In the genomic region with DNA sequence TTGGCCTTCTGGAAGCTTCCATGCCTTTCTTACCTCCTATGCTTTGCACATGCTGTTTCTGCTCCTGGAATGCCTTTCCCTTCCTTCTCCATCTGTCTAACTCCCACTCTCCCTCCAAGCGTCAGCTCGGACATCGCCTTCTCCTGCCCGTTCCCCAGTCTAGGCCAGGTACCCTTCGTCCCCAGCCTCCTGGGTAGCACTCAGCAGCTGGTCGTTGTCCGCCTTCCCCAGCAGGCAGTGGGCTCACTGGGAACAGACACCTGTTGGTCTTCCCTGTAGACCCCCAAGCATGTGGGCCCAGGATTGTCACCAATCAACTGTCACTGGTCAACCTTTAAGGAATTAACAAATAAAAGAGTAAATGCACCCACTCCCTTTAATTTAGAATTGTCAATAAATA, we compare ENCODE assay signal across 1 cellular context.
TF ChIP-seq lines count a peak whose summit lies in the region.

No MANE protein-coding gene starts in this region.

TF ChIP-seq in H1, 55 proteins besides CTCF, POLR2A, EP300 and RAD21 (continued from another document):
- TF ChIP-seq, protein P1, sequence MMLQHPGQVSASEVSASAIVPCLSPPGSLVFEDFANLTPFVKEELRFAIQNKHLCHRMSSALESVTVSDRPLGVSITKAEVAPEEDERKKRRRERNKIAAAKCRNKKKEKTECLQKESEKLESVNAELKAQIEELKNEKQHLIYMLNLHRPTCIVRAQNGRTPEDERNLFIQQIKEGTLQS (IDR thresholded peaks at IDR 0.05; ENCODE audit: insufficient read depth, low read depth, low read length) = no peak
- TF ChIP-seq ZNF274 (IDR thresholded peaks at IDR 0.05; ENCODE audit: borderline replicate concordance, extremely low read depth, low read length) (no peak), GTF2F1 (IDR thresholded peaks at IDR 0.05; ENCODE audit: borderline replicate concordance, low read depth, low read length) (no peak), TEAD4 (IDR thresholded peaks at IDR 0.05; ENCODE audit: low read depth, low read length) (no peak)
- TF ChIP-seq, protein P2, sequence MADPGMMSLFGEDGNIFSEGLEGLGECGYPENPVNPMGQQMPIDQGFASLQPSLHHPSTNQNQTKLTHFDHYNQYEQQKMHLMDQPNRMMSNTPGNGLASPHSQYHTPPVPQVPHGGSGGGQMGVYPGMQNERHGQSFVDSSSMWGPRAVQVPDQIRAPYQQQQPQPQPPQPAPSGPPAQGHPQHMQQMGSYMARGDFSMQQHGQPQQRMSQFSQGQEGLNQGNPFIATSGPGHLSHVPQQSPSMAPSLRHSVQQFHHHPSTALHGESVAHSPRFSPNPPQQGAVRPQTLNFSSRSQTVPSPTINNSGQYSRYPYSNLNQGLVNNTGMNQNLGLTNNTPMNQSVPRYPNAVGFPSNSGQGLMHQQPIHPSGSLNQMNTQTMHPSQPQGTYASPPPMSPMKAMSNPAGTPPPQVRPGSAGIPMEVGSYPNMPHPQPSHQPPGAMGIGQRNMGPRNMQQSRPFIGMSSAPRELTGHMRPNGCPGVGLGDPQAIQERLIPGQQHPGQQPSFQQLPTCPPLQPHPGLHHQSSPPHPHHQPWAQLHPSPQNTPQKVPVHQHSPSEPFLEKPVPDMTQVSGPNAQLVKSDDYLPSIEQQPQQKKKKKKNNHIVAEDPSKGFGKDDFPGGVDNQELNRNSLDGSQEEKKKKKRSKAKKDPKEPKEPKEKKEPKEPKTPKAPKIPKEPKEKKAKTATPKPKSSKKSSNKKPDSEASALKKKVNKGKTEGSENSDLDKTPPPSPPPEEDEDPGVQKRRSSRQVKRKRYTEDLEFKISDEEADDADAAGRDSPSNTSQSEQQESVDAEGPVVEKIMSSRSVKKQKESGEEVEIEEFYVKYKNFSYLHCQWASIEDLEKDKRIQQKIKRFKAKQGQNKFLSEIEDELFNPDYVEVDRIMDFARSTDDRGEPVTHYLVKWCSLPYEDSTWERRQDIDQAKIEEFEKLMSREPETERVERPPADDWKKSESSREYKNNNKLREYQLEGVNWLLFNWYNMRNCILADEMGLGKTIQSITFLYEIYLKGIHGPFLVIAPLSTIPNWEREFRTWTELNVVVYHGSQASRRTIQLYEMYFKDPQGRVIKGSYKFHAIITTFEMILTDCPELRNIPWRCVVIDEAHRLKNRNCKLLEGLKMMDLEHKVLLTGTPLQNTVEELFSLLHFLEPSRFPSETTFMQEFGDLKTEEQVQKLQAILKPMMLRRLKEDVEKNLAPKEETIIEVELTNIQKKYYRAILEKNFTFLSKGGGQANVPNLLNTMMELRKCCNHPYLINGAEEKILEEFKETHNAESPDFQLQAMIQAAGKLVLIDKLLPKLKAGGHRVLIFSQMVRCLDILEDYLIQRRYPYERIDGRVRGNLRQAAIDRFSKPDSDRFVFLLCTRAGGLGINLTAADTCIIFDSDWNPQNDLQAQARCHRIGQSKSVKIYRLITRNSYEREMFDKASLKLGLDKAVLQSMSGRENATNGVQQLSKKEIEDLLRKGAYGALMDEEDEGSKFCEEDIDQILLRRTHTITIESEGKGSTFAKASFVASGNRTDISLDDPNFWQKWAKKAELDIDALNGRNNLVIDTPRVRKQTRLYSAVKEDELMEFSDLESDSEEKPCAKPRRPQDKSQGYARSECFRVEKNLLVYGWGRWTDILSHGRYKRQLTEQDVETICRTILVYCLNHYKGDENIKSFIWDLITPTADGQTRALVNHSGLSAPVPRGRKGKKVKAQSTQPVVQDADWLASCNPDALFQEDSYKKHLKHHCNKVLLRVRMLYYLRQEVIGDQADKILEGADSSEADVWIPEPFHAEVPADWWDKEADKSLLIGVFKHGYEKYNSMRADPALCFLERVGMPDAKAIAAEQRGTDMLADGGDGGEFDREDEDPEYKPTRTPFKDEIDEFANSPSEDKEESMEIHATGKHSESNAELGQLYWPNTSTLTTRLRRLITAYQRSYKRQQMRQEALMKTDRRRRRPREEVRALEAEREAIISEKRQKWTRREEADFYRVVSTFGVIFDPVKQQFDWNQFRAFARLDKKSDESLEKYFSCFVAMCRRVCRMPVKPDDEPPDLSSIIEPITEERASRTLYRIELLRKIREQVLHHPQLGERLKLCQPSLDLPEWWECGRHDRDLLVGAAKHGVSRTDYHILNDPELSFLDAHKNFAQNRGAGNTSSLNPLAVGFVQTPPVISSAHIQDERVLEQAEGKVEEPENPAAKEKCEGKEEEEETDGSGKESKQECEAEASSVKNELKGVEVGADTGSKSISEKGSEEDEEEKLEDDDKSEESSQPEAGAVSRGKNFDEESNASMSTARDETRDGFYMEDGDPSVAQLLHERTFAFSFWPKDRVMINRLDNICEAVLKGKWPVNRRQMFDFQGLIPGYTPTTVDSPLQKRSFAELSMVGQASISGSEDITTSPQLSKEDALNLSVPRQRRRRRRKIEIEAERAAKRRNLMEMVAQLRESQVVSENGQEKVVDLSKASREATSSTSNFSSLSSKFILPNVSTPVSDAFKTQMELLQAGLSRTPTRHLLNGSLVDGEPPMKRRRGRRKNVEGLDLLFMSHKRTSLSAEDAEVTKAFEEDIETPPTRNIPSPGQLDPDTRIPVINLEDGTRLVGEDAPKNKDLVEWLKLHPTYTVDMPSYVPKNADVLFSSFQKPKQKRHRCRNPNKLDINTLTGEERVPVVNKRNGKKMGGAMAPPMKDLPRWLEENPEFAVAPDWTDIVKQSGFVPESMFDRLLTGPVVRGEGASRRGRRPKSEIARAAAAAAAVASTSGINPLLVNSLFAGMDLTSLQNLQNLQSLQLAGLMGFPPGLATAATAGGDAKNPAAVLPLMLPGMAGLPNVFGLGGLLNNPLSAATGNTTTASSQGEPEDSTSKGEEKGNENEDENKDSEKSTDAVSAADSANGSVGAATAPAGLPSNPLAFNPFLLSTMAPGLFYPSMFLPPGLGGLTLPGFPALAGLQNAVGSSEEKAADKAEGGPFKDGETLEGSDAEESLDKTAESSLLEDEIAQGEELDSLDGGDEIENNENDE (IDR thresholded peaks at IDR 0.05; ENCODE audit: insufficient replicate concordance, low read length) = no peak
TF ChIP-seq in H1: peak in this region for 0.
